8 cellular contexts compared by ENCODE assay signal in genomic region chr10:120978589-120979252, GRCh38.
DNase-seq lines count a peak whose midpoint lies in the region; ATAC-seq and FAIRE-seq lines count a peak whose summit lies in the region.

No MANE protein-coding gene starts in this region.

- FAIRE-seq in RCC 7860 (lab: Jason Lieb, UNC), result peak; percentile 82

- DNase-seq in ELF-1 (ENCODE audit: low read depth, low spot score) (peak; percentile 68), RCC 7860 (ENCODE audit: low spot score) (peak; percentile 37), renal cortical epithelial cell (ENCODE audit: low read depth) (peak; percentile 91)
- no peak for DNase-seq in stimulated activated CD4-positive, alpha-beta T cell treated with anti-CD3 and anti-CD28 coated beads, Interleukin-4, amount 100 ng/mL, for 24 hours
- DNase-seq in activated CD4-positive, alpha-beta T cell treated with anti-CD3 and anti-CD28 coated beads for 4 hours, result no peak
- no peak for DNase-seq in activated CD4-positive, alpha-beta T cell treated with anti-CD3 and anti-CD28 coated beads, Interleukin-2, amount 50 U/mL, for 1 hour

- no peaks in the 10 kb centered on the region for H3K36me3 ChIP-seq in iPS-15b (ENCODE audit: control insufficient read depth, insufficient read depth, low read length)

- no peak for ATAC-seq in GM18870 (IDR thresholded peaks at IDR 0.05; ENCODE audit: unreplicated experiment)

- H3K4me3 ChIP-seq in iPS-15b (ENCODE audit: low read depth, low read length), result peak overlapping the region; percentile 52

- peaks cover 23% of the 10 kb centered on the region for H3K27me3 ChIP-seq in iPS-15b (ENCODE audit: control insufficient read depth, insufficient read depth, low read length)

- peaks cover 24% of the 10 kb centered on the region for H3K4me1 ChIP-seq in iPS-15b (ENCODE audit: control insufficient read depth, insufficient read depth, low read length)

- no peaks in the 10 kb centered on the region for H3K9me3 ChIP-seq in iPS-15b (ENCODE audit: control insufficient read depth, insufficient read depth, low read length)

- H3K9ac ChIP-seq in iPS-15b (ENCODE audit: low read depth, low read length), result no peak overlapping the region

Comparison
In these comparisons a context has a peak if more than half of its experiments do, and no peak if none do; other contexts are left out.
1. DNase-seq: peak in ELF-1 (single experiment), RCC 7860 (single experiment) and renal cortical epithelial cell (single experiment); none in stimulated activated CD4-positive, alpha-beta T cell treated with anti-CD3 and anti-CD28 coated beads, Interleukin-4, amount 100 ng/mL, for 24 hours (single experiment), activated CD4-positive, alpha-beta T cell treated with anti-CD3 and anti-CD28 coated beads for 4 hours (0 of 2) and activated CD4-positive, alpha-beta T cell treated with anti-CD3 and anti-CD28 coated beads, Interleukin-2, amount 50 U/mL, for 1 hour (single experiment).